Comparison of ENCODE assay signal across 20 cellular contexts in the genomic region with DNA sequence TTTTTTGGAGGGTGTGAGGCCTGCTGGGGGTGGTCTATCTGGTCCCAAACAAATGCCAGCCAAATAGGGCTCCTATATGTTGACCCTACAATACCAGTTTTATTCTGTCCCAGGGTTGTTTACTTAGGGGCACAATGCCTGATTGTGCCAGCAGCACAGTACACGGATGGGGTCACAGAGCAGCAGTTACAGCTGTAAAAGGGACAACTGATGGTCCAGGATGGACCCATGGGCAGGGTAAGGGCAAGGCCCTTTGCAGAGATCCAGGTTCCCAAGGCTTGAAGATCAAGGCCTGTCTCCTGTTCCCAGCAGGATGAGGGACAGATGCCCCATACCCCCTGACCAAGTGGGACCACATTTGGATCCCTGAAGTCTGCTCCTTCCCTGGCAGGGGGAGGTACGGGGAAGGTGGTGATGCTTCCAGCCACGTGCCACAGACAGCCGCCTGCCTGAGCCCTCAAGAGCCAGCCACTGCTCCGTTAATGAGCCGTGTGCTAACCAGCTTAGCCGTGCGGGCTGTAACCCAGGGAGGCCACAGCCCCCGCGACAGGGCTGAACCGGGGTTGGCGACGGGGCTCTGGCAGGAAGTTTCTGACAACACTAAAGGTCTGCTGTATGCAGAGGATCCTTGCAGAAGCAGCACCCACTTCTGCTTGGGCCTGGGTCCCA. TPM values are rescaled to one million over a fixed set of nuclear protein-coding genes. Genes with fewer than 3 reads are reported as not detected.
A peak's percentile ranks its signal among the peaks of the same experiment; 100 is the strongest.
DNase-seq lines count a peak whose midpoint lies in the region; ATAC-seq, FAIRE-seq and TF ChIP-seq lines count a peak whose summit lies in the region.
"Had no signal": no experiment of that assay in that cellular context is flagged by ENCODE, and none has a peak within 500 bp of the region (broad histone marks: within the 10 kb centered on the region; RNA-seq: fewer than 3 reads in every experiment).

No MANE protein-coding gene starts in this region.

- H3K36me3 ChIP-seq in K562 (ENCODE audit: control insufficient read depth, insufficient read depth, low read length) (no peaks in the 10 kb centered on the region), heart left ventricle (no peaks in the 10 kb centered on the region), psoas muscle (ENCODE audit: insufficient read depth in 1 of 2, low read depth in 1 of 2) (no peaks in the 10 kb centered on the region)
- H3K36me3 ChIP-seq: heart right ventricle had no signal

- H3K9me3 ChIP-seq in K562 (replicated peaks; ENCODE audit: control insufficient read depth, insufficient read depth, low read depth, low read length) (no peaks in the 10 kb centered on the region), heart left ventricle (no peaks in the 10 kb centered on the region), psoas muscle (no peaks in the 10 kb centered on the region)
- H3K9me3 ChIP-seq: heart right ventricle, upper lobe of left lung had no signal

- H3K27ac ChIP-seq in K562 (ENCODE audit: extremely low read depth, low read depth, low read length) (no peak overlapping the region), heart left ventricle (no peak overlapping the region), psoas muscle (no peak overlapping the region)
- H3K27ac ChIP-seq: heart right ventricle, upper lobe of left lung had no signal

- H3K4me1 ChIP-seq in K562 (replicated peaks in 1 of 2; ENCODE audit: control insufficient read depth in 2 of 2, insufficient read depth in 2 of 2, low read length in 2 of 2) = peaks cover 6 to 48% of the 10 kb centered on the region in 2 experiments; a peak in 4 of 5 replicates
- peaks cover 0 to 20% (median 0%) of the 10 kb centered on the region in 12 donors for H3K4me1 ChIP-seq in heart left ventricle
- no peaks in the 10 kb centered on the region for H3K4me1 ChIP-seq in psoas muscle
- H3K4me1 ChIP-seq: upper lobe of left lung had no signal

- H4K20me1 ChIP-seq in K562 (replicated peaks; ENCODE audit: control insufficient read depth, insufficient read depth, low read length) = no peaks in the 10 kb centered on the region; the same call in 1 of the 2 replicates

- no peak overlapping the region for H2AFZ ChIP-seq in K562 (ENCODE audit: low read depth, low read length)

- CTCF ChIA-PET in K562 (lab: Yijun Ruan, JAX; ENCODE audit: low intra/inter-chr PET ratio) = interaction anchor here (1.1 kb wide), 1 partner anchor 23 kb away, joined by 3 read pairs; no protein-coding TSS in a partner anchor

- no peak overlapping the region for H3K4me2 ChIP-seq in K562 (ENCODE audit: insufficient read depth, low read length)

- FAIRE-seq in K562 (lab: Jason Lieb, UNC) = no peak
- FAIRE-seq: A204.1, GM19239, HTR-8/SVneo, keratinocyte had no signal

- peak overlapping the region in 1 of 2 experiments; percentile 45; a peak in 1 of 4 replicates for H3K9ac ChIP-seq in K562 (ENCODE audit: insufficient read depth in 1 of 2, low read depth in 2 of 2, low read length in 2 of 2)

- intact Hi-C loops in K562 (cut with micrococcal nuclease) (no loop called here), heart left ventricle (cut with DNase I) (no loop called here), psoas muscle (cut with DNase I) (no loop called here)

- TF ChIP-seq CTCF in NB4 (IDR thresholded peaks at IDR 0.05; ENCODE audit: low read depth, low read length) (no peak), K562 (IDR thresholded peaks at IDR 0.05 in 2 of 3, conservative IDR thresholded peaks at IDR 0.05 in 1 of 3; ENCODE audit: insufficient read depth in 2 of 3, low read depth in 1 of 3, low read length in 3 of 3) (no peak), heart left ventricle (IDR thresholded peaks at IDR 0.05) (no peak), psoas muscle (IDR thresholded peaks at IDR 0.05) (no peak)

- in situ Hi-C loops in K562 (cut with MboI) = no loop called here

- H3K79me2 ChIP-seq in K562 (ENCODE audit: control insufficient read depth, insufficient read depth, low read length) = no peaks in the 10 kb centered on the region

- DNase-seq in NCI-H2171 treated with DMSO at 0.1 percent for 48 hours (lab: John Stamatoyannopoulos, UW) (peak; percentile 6), NCI-H2171 (lab: John Stamatoyannopoulos, UW) (no peak), NB4 (ENCODE audit: low read depth) (peak; percentile 78), K562 (ENCODE audit: extremely low read depth in 1 of 4, low spot score in 3 of 4) (no peak), pons (ENCODE audit: low spot score) (peak; percentile 84), heart left ventricle (no peak), psoas muscle (no peak)
- DNase-seq in activated CD8-positive, alpha-beta memory T cell treated with anti-CD3 and anti-CD28 coated beads, Interleukin-2, amount 50 U/mL, for 48 hours = no peak
- DNase-seq: activated CD4-positive, alpha-beta memory T cell treated with anti-CD3 and anti-CD28 coated beads for 36 hours; central memory CD4-positive, alpha-beta T cell; DND-41; effector memory CD4-positive, alpha-beta T cell; heart right ventricle; stimulated activated CD4-positive, alpha-beta T cell treated with anti-CD3 and anti-CD28 coated beads, Interleukin-15, amount 100 ng/mL, for 24 hours; upper lobe of left lung had no signal

- TF ChIP-seq RAD21 in K562 (CRISPR knock-in tag; conservative IDR thresholded peaks at IDR 0.05 in 1 of 2, IDR thresholded peaks at IDR 0.05 in 1 of 2) = no peak

- H3K27me3 ChIP-seq in K562 (ENCODE audit: control insufficient read depth in 2 of 2, insufficient read depth in 2 of 2, low read length in 2 of 2) (no peaks in the 10 kb centered on the region), heart left ventricle (no peaks in the 10 kb centered on the region), psoas muscle (ENCODE audit: insufficient read depth in 3 of 3, low read length in 2 of 3) (no peaks in the 10 kb centered on the region)
- H3K27me3 ChIP-seq: heart right ventricle, upper lobe of left lung had no signal

- POLR2A ChIA-PET in K562 (lab: Yijun Ruan, JAX) = interaction anchor here (0.5 to 3.9 kb wide), 3 partner anchors 12 to 546 kb away, joined by 3 to 29 read pairs (median 7); partner anchors contain the start of gene SLC6A9

- 73% methylated on average over 13 of the region's 13 CpGs for WGBS in K562 (ENCODE audit: insufficient coverage, low coverage, missing lambda C conversion rate)
- 65 to 80% (median 67%) methylated on average over 13 of the region's 13 CpGs for WGBS in heart left ventricle, 4 donors
- WGBS in psoas muscle, 3 donors = 52 to 74% (median 65%) methylated on average over 13 of the region's 13 CpGs

- H3K4me3 ChIP-seq in NB4 (ENCODE audit: low read depth, low read length) (no peak overlapping the region), K562 (no peak overlapping the region), heart left ventricle (no peak overlapping the region), psoas muscle (no peak overlapping the region)
- H3K4me3 ChIP-seq: heart right ventricle, upper lobe of left lung had no signal

- H3K9me1 ChIP-seq in K562 (ENCODE audit: control insufficient read depth, insufficient read depth, low read length) = no peaks in the 10 kb centered on the region

- ATAC-seq in K562 = no peak
- ATAC-seq in heart left ventricle = no peak
- no peak for ATAC-seq in psoas muscle
- ATAC-seq: heart right ventricle; natural killer cell treated with Interleukin-12 subunit alpha and Interleukin-12 subunit beta and Interleukin-15 and Interleukin-18, amount 100 ng/mL, for 72 hours had no signal

- no peak for TF ChIP-seq EP300 in K562 (IDR thresholded peaks at IDR 0.05; ENCODE audit: low read length)

- no peak for TF ChIP-seq POLR2A in NB4 (IDR thresholded peaks at IDR 0.05; ENCODE audit: extremely low read depth, insufficient read length)
- TF ChIP-seq POLR2A in K562 (conservative IDR thresholded peaks at IDR 0.05) = no peak
- TF ChIP-seq POLR2A in heart left ventricle (IDR thresholded peaks at IDR 0.05) = no peak

- no TSS peak for BruUV-seq in K562 (replicated peaks; lab: Mats Ljungman, UMichigan)

RNA-seq across cellular contexts. Expression of gene SLC6A9, which starts 18.2 kb away (rescaled TPM):
- total RNA-seq in K562 (2011; cell fraction: chromatin; rRNA removed; ENCODE audit: low replicate concordance) = 15.5 and 41.5 TPM in 2 replicates
- 28.5 and 33.8 TPM in 2 replicates for total RNA-seq in K562 (2011; cell fraction: nucleolus; rRNA removed)
- total RNA-seq in K562 (2011; cell fraction: nucleoplasm; rRNA removed) = 21.3 and 22.7 TPM in 2 replicates
- total RNA-seq in K562 (2014; rRNA removed) = 4.1 and 8.4 TPM in 2 replicates
- total RNA-seq in K562 (2014; rRNA removed; fragmentation: Illumina TruSeq; extraction: Trizol) = 2.5 and 3.0 TPM in 2 replicates
- 0.51 and 0.75 TPM in 2 replicates for total RNA-seq in K562 (2015; rRNA removed; fragmentation: Illumina TruSeq; extraction: Trizol)
- 16.7 and 18.7 TPM in 2 replicates for total RNA-seq in K562 (2021)
- 2.9 and 8.8 TPM in 2 replicates for polyA plus RNA-seq in K562 (2011; rRNA removed)
- polyA plus RNA-seq in K562 (2011; cell fraction: cytosol; rRNA removed) = 5.7 and 6.6 TPM in 2 replicates
- 27.8 and 27.9 TPM in 2 replicates for polyA plus RNA-seq in K562 (2011; cell fraction: nucleus; rRNA removed)
- 6.2 and 54.3 TPM in 2 replicates for polyA plus RNA-seq in K562 (2012)
- polyA plus RNA-seq in K562 (2014; fragmentation: Illumina TruSeq; extraction: Trizol) = 12.9 and 16.7 TPM in 2 replicates
- under 1 TPM; 0.17 to 0.25 TPM for polyA plus RNA-seq in K562 (2014; fragmentation: Nextera tagmentation; extraction: Ambion mirVana)
- polyA plus RNA-seq in K562 (2014; rRNA removed) = 10.5 and 10.6 TPM in 2 replicates
- polyA minus RNA-seq in K562 (2011; rRNA and poly(A)+ RNA removed) = 3.7 and 5.1 TPM in 2 replicates
- 2.5 and 5.5 TPM in 2 replicates for polyA minus RNA-seq in K562 (2011; cell fraction: cytosol; rRNA and poly(A)+ RNA removed)
- 6.1 and 10.2 TPM in 2 replicates for polyA minus RNA-seq in K562 (2011; cell fraction: nucleus; rRNA and poly(A)+ RNA removed)
- 1 to 10 TPM in 6 of 9 donors, under 1 TPM in 3; 0.83 to 2.4 (median 1.1) TPM for total RNA-seq in heart left ventricle
- 1 to 10 TPM in 1 of 2 donors, under 1 TPM in 1; 0.61 to 2.0 TPM for polyA plus RNA-seq in heart left ventricle
- total RNA-seq in psoas muscle = 1 to 10 TPM in 1 of 4 donors, under 1 TPM in 3; 0.71 to 1.2 (median 0.75) TPM
- under 1 TPM; 0.28 to 0.40 (median 0.40) TPM for polyA plus RNA-seq in psoas muscle

RNA-seq across cellular contexts. Expression of gene CCDC24, which starts 21.7 kb away (rescaled TPM):
- total RNA-seq in K562 (2011; cell fraction: chromatin; rRNA removed; ENCODE audit: low replicate concordance) = 1.4 and 6.8 TPM in 2 replicates
- total RNA-seq in K562 (2011; cell fraction: nucleolus; rRNA removed) = 5.8 TPM in 2 replicates
- 4.1 and 6.1 TPM in 2 replicates for total RNA-seq in K562 (2011; cell fraction: nucleoplasm; rRNA removed)
- total RNA-seq in K562 (2014; rRNA removed) (3.0 and 4.5 TPM in 2 replicates), K562 (2014; rRNA removed; fragmentation: Illumina TruSeq; extraction: Trizol) (0.70 and 1.5 TPM in 2 replicates), K562 (2015; rRNA removed; fragmentation: Illumina TruSeq; extraction: Trizol) (1.7 and 2.2 TPM in 2 replicates), K562 (2021) (4.4 and 5.2 TPM in 2 replicates), heart left ventricle (1 to 10 TPM in 7 of 9 donors, under 1 TPM in 2; 0.67 to 3.4 (median 1.3) TPM), psoas muscle (1 to 10 TPM; 1.1 to 1.9 (median 1.6) TPM)
- polyA plus RNA-seq in K562 (2011; rRNA removed) (1.3 and 2.3 TPM in 2 replicates), K562 (2014; fragmentation: Illumina TruSeq; extraction: Trizol) (1.5 and 3.0 TPM in 2 replicates), K562 (2014; fragmentation: Nextera tagmentation; extraction: Ambion mirVana) (under 1 TPM; 0.31 to 0.64 TPM), K562 (2014; rRNA removed) (3.7 and 4.5 TPM in 2 replicates), heart left ventricle (1 to 10 TPM in 1 of 2 donors, under 1 TPM in 1; 0.90 to 1.2 TPM), psoas muscle (1 to 10 TPM in 2 of 3 donors, under 1 TPM in 1; 0.83 to 3.9 (median 2.3) TPM)
- polyA plus RNA-seq in K562 (2011; cell fraction: cytosol; rRNA removed) = 2.0 and 4.9 TPM in 2 replicates
- 6.8 and 13.1 TPM in 2 replicates for polyA plus RNA-seq in K562 (2011; cell fraction: nucleus; rRNA removed)
- polyA plus RNA-seq in K562 (2012) = 3.7 and 4.3 TPM in 2 replicates
- polyA minus RNA-seq in K562 (2011; rRNA and poly(A)+ RNA removed) = 0.36 and 0.39 TPM in 2 replicates
- polyA minus RNA-seq in K562 (2011; cell fraction: cytosol; rRNA and poly(A)+ RNA removed) = 1.1 and 5.4 TPM in 2 replicates
- 1.7 and 2.2 TPM in 2 replicates for polyA minus RNA-seq in K562 (2011; cell fraction: nucleus; rRNA and poly(A)+ RNA removed)

RNA-seq across cellular contexts. Expression of gene B4GALT2, which starts 34.1 kb away (rescaled TPM):
- 27.8 and 57.7 TPM in 2 replicates for total RNA-seq in K562 (2011; cell fraction: chromatin; rRNA removed; ENCODE audit: low replicate concordance)
- 51.2 and 57.7 TPM in 2 replicates for total RNA-seq in K562 (2011; cell fraction: nucleolus; rRNA removed)
- 45.8 and 54.2 TPM in 2 replicates for total RNA-seq in K562 (2011; cell fraction: nucleoplasm; rRNA removed)
- 86.8 and 116 TPM in 2 replicates for total RNA-seq in K562 (2014; rRNA removed)
- 23.4 and 31.0 TPM in 2 replicates for total RNA-seq in K562 (2014; rRNA removed; fragmentation: Illumina TruSeq; extraction: Trizol)
- 43.8 and 45.9 TPM in 2 replicates for total RNA-seq in K562 (2015; rRNA removed; fragmentation: Illumina TruSeq; extraction: Trizol)
- total RNA-seq in K562 (2021) = 76.2 and 78.0 TPM in 2 replicates
- 39.0 and 43.9 TPM in 2 replicates for polyA plus RNA-seq in K562 (2011; rRNA removed)
- polyA plus RNA-seq in K562 (2011; cell fraction: cytosol; rRNA removed) = 78.6 and 206 TPM in 2 replicates
- 55.1 and 117 TPM in 2 replicates for polyA plus RNA-seq in K562 (2011; cell fraction: nucleus; rRNA removed)
- 44.8 and 50.7 TPM in 2 replicates for polyA plus RNA-seq in K562 (2012)
- 63.7 and 69.7 TPM in 2 replicates for polyA plus RNA-seq in K562 (2014; fragmentation: Illumina TruSeq; extraction: Trizol)
- 1 to 10 TPM; 1.3 to 2.8 TPM for polyA plus RNA-seq in K562 (2014; fragmentation: Nextera tagmentation; extraction: Ambion mirVana)
- 71.9 and 85.4 TPM in 2 replicates for polyA plus RNA-seq in K562 (2014; rRNA removed)
- 21.4 and 27.7 TPM in 2 replicates for polyA minus RNA-seq in K562 (2011; rRNA and poly(A)+ RNA removed)
- polyA minus RNA-seq in K562 (2011; cell fraction: cytosol; rRNA and poly(A)+ RNA removed) = 40.9 and 42.3 TPM in 2 replicates
- polyA minus RNA-seq in K562 (2011; cell fraction: nucleus; rRNA and poly(A)+ RNA removed) = 26.7 and 28.3 TPM in 2 replicates
- total RNA-seq in heart left ventricle = 10 to 100 TPM; 26.8 to 65.0 (median 40.2) TPM
- 10 to 100 TPM; 29.2 to 65.7 TPM for polyA plus RNA-seq in heart left ventricle
- 10 to 100 TPM; 33.5 to 54.9 (median 50.7) TPM for total RNA-seq in psoas muscle
- polyA plus RNA-seq in psoas muscle = 10 to 100 TPM; 57.1 to 81.0 (median 60.2) TPM

RNA-seq across cellular contexts. Expression of gene ATP6V0B, which starts 38.3 kb away (rescaled TPM):
- total RNA-seq in K562 (2011; cell fraction: chromatin; rRNA removed; ENCODE audit: low replicate concordance) = 240 and 478 TPM in 2 replicates
- total RNA-seq in K562 (2011; cell fraction: nucleolus; rRNA removed) = 771 and 1,062 TPM in 2 replicates
- 571 and 616 TPM in 2 replicates for total RNA-seq in K562 (2011; cell fraction: nucleoplasm; rRNA removed)
- total RNA-seq in K562 (2014; rRNA removed) = 296 and 328 TPM in 2 replicates
- total RNA-seq in K562 (2014; rRNA removed; fragmentation: Illumina TruSeq; extraction: Trizol) = 143 and 167 TPM in 2 replicates
- 196 and 203 TPM in 2 replicates for total RNA-seq in K562 (2015; rRNA removed; fragmentation: Illumina TruSeq; extraction: Trizol)
- total RNA-seq in K562 (2021) = 279 and 286 TPM in 2 replicates
- 220 and 288 TPM in 2 replicates for polyA plus RNA-seq in K562 (2011; rRNA removed)
- 552 and 632 TPM in 2 replicates for polyA plus RNA-seq in K562 (2011; cell fraction: cytosol; rRNA removed)
- 601 and 849 TPM in 2 replicates for polyA plus RNA-seq in K562 (2011; cell fraction: nucleus; rRNA removed)
- 179 and 264 TPM in 2 replicates for polyA plus RNA-seq in K562 (2012)
- polyA plus RNA-seq in K562 (2014; fragmentation: Illumina TruSeq; extraction: Trizol) = 186 and 195 TPM in 2 replicates
- polyA plus RNA-seq in K562 (2014; fragmentation: Nextera tagmentation; extraction: Ambion mirVana) = 100 to 1,000 TPM; 137 to 276 TPM
- polyA plus RNA-seq in K562 (2014; rRNA removed) = 282 and 348 TPM in 2 replicates
- polyA minus RNA-seq in K562 (2011; rRNA and poly(A)+ RNA removed) = 127 and 130 TPM in 2 replicates
- polyA minus RNA-seq in K562 (2011; cell fraction: cytosol; rRNA and poly(A)+ RNA removed) = 83.6 and 86.7 TPM in 2 replicates
- polyA minus RNA-seq in K562 (2011; cell fraction: nucleus; rRNA and poly(A)+ RNA removed) = 102 and 149 TPM in 2 replicates
- 100 to 1,000 TPM in 3 of 9 donors, 10 to 100 TPM in 6; 71.4 to 140 (median 93.2) TPM for total RNA-seq in heart left ventricle
- polyA plus RNA-seq in heart left ventricle = 100 to 1,000 TPM in 1 of 2 donors, 10 to 100 TPM in 1; 84.7 to 235 TPM
- total RNA-seq in psoas muscle = 100 to 1,000 TPM in 3 of 4 donors, 10 to 100 TPM in 1; 87.9 to 133 (median 106) TPM
- polyA plus RNA-seq in psoas muscle = 100 to 1,000 TPM; 159 to 260 (median 236) TPM

RNA-seq across cellular contexts. Expression of gene DPH2, which starts 43.3 kb away (rescaled TPM):
- total RNA-seq in K562 (2011; cell fraction: chromatin; rRNA removed; ENCODE audit: low replicate concordance) = 110 and 268 TPM in 2 replicates
- 191 and 199 TPM in 2 replicates for total RNA-seq in K562 (2011; cell fraction: nucleolus; rRNA removed)
- total RNA-seq in K562 (2011; cell fraction: nucleoplasm; rRNA removed) = 123 and 150 TPM in 2 replicates
- 87.5 and 122 TPM in 2 replicates for total RNA-seq in K562 (2014; rRNA removed)
- 31.9 and 39.4 TPM in 2 replicates for total RNA-seq in K562 (2014; rRNA removed; fragmentation: Illumina TruSeq; extraction: Trizol)
- total RNA-seq in K562 (2015; rRNA removed; fragmentation: Illumina TruSeq; extraction: Trizol) = 66.8 and 68.1 TPM in 2 replicates
- 94.1 and 97.3 TPM in 2 replicates for total RNA-seq in K562 (2021)
- 63.1 and 71.2 TPM in 2 replicates for polyA plus RNA-seq in K562 (2011; rRNA removed)
- polyA plus RNA-seq in K562 (2011; cell fraction: cytosol; rRNA removed) = 117 and 149 TPM in 2 replicates
- polyA plus RNA-seq in K562 (2011; cell fraction: nucleus; rRNA removed) = 379 and 380 TPM in 2 replicates
- polyA plus RNA-seq in K562 (2012) = 39.2 and 65.5 TPM in 2 replicates
- 81.1 and 106 TPM in 2 replicates for polyA plus RNA-seq in K562 (2014; fragmentation: Illumina TruSeq; extraction: Trizol)
- 10 to 100 TPM; 17.9 to 27.0 TPM for polyA plus RNA-seq in K562 (2014; fragmentation: Nextera tagmentation; extraction: Ambion mirVana)
- 93.2 and 110 TPM in 2 replicates for polyA plus RNA-seq in K562 (2014; rRNA removed)
- polyA minus RNA-seq in K562 (2011; rRNA and poly(A)+ RNA removed) = 50.3 and 52.5 TPM in 2 replicates
- 35.5 and 48.5 TPM in 2 replicates for polyA minus RNA-seq in K562 (2011; cell fraction: cytosol; rRNA and poly(A)+ RNA removed)
- polyA minus RNA-seq in K562 (2011; cell fraction: nucleus; rRNA and poly(A)+ RNA removed) = 96.7 and 113 TPM in 2 replicates
- total RNA-seq in heart left ventricle = 10 to 100 TPM; 13.2 to 36.7 (median 14.7) TPM
- 10 to 100 TPM in 1 of 2 donors, 1 to 10 TPM in 1; 8.0 to 65.6 TPM for polyA plus RNA-seq in heart left ventricle
- 10 to 100 TPM; 37.8 to 62.9 (median 44.3) TPM for total RNA-seq in psoas muscle
- 100 to 1,000 TPM in 1 of 3 donors, 10 to 100 TPM in 2; 53.7 to 123 (median 87.6) TPM for polyA plus RNA-seq in psoas muscle

Comparison
In these comparisons a context has a peak if more than half of its experiments do, and no peak if none do; other contexts are left out.
1. DNase-seq: peak in NCI-H2171 treated with DMSO at 0.1 percent for 48 hours (single experiment), NB4 (single experiment) and pons (single experiment); none in NCI-H2171 (single experiment), K562 (0 of 4), activated CD8-positive, alpha-beta memory T cell treated with anti-CD3 and anti-CD28 coated beads, Interleukin-2, amount 50 U/mL, for 48 hours (single experiment), heart left ventricle (0 of 5) and psoas muscle (0 of 2).